Comparison of ENCODE assay signal across 1 cellular context in the genomic region with DNA sequence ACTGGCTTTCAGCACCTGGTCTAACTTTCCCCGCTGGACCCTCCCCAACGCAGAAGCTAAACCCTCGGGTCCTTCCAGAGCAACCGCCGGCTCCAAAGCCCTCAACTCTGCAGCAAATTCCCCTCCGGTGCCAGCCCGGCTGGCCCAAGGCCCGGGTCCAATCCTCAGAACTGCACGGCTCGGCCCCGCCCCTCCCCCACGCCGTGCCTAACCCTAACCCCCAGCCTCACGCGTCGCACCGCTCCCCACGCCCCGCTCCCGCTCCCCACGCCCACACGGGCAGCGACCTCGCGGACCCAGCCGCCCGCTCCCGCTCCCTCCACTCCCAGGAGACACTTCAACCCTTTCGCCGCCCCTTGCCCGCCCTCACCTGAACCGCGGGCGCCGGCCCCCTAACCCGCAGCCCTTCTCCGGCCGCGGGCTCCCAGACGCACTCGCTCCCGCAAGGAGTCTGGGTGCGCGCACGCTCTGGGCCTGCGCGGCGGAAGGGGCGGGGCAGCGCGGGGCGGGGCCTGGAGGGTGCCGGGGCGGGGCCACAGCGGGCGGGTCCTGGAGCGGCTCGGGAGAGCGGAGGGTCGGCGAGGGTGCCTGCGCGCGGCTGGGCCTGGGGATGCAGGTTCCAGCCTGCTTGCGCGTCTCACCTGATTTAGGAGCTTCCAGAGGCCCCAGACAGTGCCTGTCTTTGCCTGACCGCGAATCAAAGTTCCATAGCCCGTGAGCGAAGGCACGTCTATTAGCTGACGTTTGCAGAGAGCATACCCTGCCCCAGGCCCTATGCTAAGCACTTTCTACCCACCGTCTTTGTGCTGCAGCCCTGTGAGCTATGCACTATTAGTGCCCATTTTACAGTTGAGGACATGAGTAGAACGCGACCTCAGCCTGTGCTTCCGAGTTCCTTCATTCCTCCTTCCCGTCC.
TF ChIP-seq lines count a peak whose summit lies in the region.

Gene NFRKB, minus strand, starts transcription at position 453 of the 916 bp plus-strand sequence. CDS start 2,729 bp downstream, outside the sequence.

TF ChIP-seq in IMR-90, 13 proteins besides CTCF, POLR2A, EP300 and RAD21:
- TF ChIP-seq BHLHE40 (IDR thresholded peaks at IDR 0.05; ENCODE audit: low read depth, low read length) (peak; percentile 22; the same call in 1 of the 2 replicates), RCOR1 (IDR thresholded peaks at IDR 0.05; ENCODE audit: insufficient replicate concordance, low read length) (no peak), ELK1 (IDR thresholded peaks at IDR 0.05; ENCODE audit: borderline replicate concordance, low read depth, low read length) (no peak), CHD1 (IDR thresholded peaks at IDR 0.05; ENCODE audit: low read depth, low read length) (no peak), MAFK (IDR thresholded peaks at IDR 0.05; ENCODE audit: low read depth, low read length) (0 out of 2 replicates have a peak, but pooled peaks have one; percentile 11), SMC3 (IDR thresholded peaks at IDR 0.05; ENCODE audit: low read depth, low read length) (no peak), NFE2L2 (IDR thresholded peaks at IDR 0.05; ENCODE audit: low read depth, low read length) (no peak), MAZ (IDR thresholded peaks at IDR 0.05; ENCODE audit: borderline replicate concordance, low read depth, low read length) (peak; percentile 33; the same call in 1 of the 2 replicates), RFX5 (IDR thresholded peaks at IDR 0.05; ENCODE audit: low read depth, low read length) (no peak)
